Comparison of ENCODE assay signal across 8 cellular contexts in genomic region chr19:4722671-4723464, GRCh38. TPM values are rescaled to one million over a fixed set of nuclear protein-coding genes. Genes with fewer than 3 reads are reported as not detected.
DNase-seq lines count a peak whose midpoint lies in the region; ATAC-seq and TF ChIP-seq lines count a peak whose summit lies in the region.

No MANE protein-coding gene starts in this region.

- H3K4me1 ChIP-seq in adrenal gland (replicated peaks in 1 of 2) (peaks cover 11 to 17% of the 10 kb centered on the region in 2 donors), iPS-18a (ENCODE audit: control insufficient read depth, low read depth, low read length) (no peaks in the 10 kb centered on the region), smooth muscle cell (ENCODE audit: low read depth) (peaks cover 9% of the 10 kb centered on the region)

- H3F3A ChIP-seq in smooth muscle cell (ENCODE audit: low read depth) = peaks cover 5% of the 10 kb centered on the region

- in situ Hi-C loops in KBM-7 (cut with MboI; ENCODE audit: low pct_unique_long_range_greater_than_20kb, low sequenced_read_pairs) = no loop called here

- peak overlapping the region; percentile 88 for H3K4me2 ChIP-seq in smooth muscle cell

- H3K27me3 ChIP-seq in adrenal gland = no peaks in the 10 kb centered on the region
- H3K27me3 ChIP-seq in iPS-18a (ENCODE audit: control insufficient read depth, insufficient read depth, low read length) = no peaks in the 10 kb centered on the region
- no peaks in the 10 kb centered on the region for H3K27me3 ChIP-seq in smooth muscle cell (ENCODE audit: low read depth)

- H2AFZ ChIP-seq in smooth muscle cell (ENCODE audit: low read depth) = peak overlapping the region; percentile 47

- H3K9ac ChIP-seq in iPS-18a (ENCODE audit: low read length) = peak overlapping the region; percentile 68
- H3K9ac ChIP-seq in smooth muscle cell (ENCODE audit: low read depth) = peak overlapping the region; percentile 90

- DNase-seq in AG10803 (ENCODE audit: low read depth) = peak; percentile 87
- DNase-seq in KBM-7 = peak; percentile 22
- peak in 6 of 7 donors; percentile 58 to 79 (median 64) for DNase-seq in adrenal gland
- DNase-seq in smooth muscle cell (lab: John Stamatoyannopoulos, UW; ENCODE audit: unreplicated experiment) = no peak
- no peak for DNase-seq in activated CD4-positive, CD25-positive, alpha-beta regulatory T cell treated with anti-CD3 and anti-CD28 coated beads, Interleukin-2, amount 50 U/mL, for 72 hours

- no peaks in the 10 kb centered on the region for H4K20me1 ChIP-seq in smooth muscle cell (ENCODE audit: low read depth)

- peaks cover 0 to 23% of the 10 kb centered on the region in 2 donors for H3K36me3 ChIP-seq in adrenal gland (replicated peaks in 1 of 2)
- H3K36me3 ChIP-seq in iPS-18a (ENCODE audit: control insufficient read depth, low read depth, low read length) = peaks cover 15% of the 10 kb centered on the region
- H3K36me3 ChIP-seq in smooth muscle cell (ENCODE audit: low read depth) = no peaks in the 10 kb centered on the region

- H3K4me3 ChIP-seq in AG10803 (ENCODE audit: low read length) (peak overlapping the region; percentile 78), adrenal gland (peak overlapping the region; percentile 48 to 96 (median 64)), iPS-18a (ENCODE audit: low read length) (peak overlapping the region; percentile 97), smooth muscle cell (peak overlapping the region; percentile 84)

- H3K79me2 ChIP-seq in smooth muscle cell (ENCODE audit: low read depth) = peaks cover 30% of the 10 kb centered on the region

- no peak for ATAC-seq in GM21786 (IDR thresholded peaks at IDR 0.05; ENCODE audit: unreplicated experiment)

- WGBS in adrenal gland, 4 donors = 0 to 4% (median 1%) methylated on average over 16 to 19 of the region's 19 CpGs
- WGBS in smooth muscle cell (ENCODE audit: low lambda C conversion rate) = 16% methylated on average over 19 of the region's 19 CpGs

- peak overlapping the region in 4 of 5 donors; percentile 59 to 91 (median 79) for H3K27ac ChIP-seq in adrenal gland
- no peak overlapping the region for H3K27ac ChIP-seq in iPS-18a (ENCODE audit: low read length)
- peak overlapping the region; percentile 37 for H3K27ac ChIP-seq in smooth muscle cell (ENCODE audit: low read depth)

- TF ChIP-seq POLR2A in GM18526 (IDR thresholded peaks at IDR 0.05; ENCODE audit: extremely low read depth, insufficient read length) (peak; percentile 46), adrenal gland (IDR thresholded peaks at IDR 0.05) (no peak)

- no peaks in the 10 kb centered on the region for H3K9me3 ChIP-seq in adrenal gland (replicated peaks in 1 of 3)
- H3K9me3 ChIP-seq in iPS-18a (ENCODE audit: control insufficient read depth, low read depth, low read length) = no peaks in the 10 kb centered on the region
- H3K9me3 ChIP-seq in smooth muscle cell (replicated peaks; ENCODE audit: low read depth) = no peaks in the 10 kb centered on the region

- intact Hi-C loops in adrenal gland (cut with DNase I) = no loop called here

- TF ChIP-seq CTCF in AG10803 (conservative IDR thresholded peaks at IDR 0.05; ENCODE audit: low read length) (no peak), adrenal gland (IDR thresholded peaks at IDR 0.05) (no peak), smooth muscle cell (IDR thresholded peaks at IDR 0.05; ENCODE audit: borderline replicate concordance, insufficient read depth, poor library complexity, severe bottlenecking) (no peak)

RNA-seq across cellular contexts. Expression of gene DPP9, which starts 0.8 kb away (rescaled TPM):
- total RNA-seq in adrenal gland (100 to 1,000 TPM in 1 of 8 donors, 10 to 100 TPM in 7; 35.2 to 117 (median 50.9) TPM), smooth muscle cell (13.0 and 44.3 TPM in 2 replicates)
- polyA plus RNA-seq in adrenal gland (10 to 100 TPM; 14.6 to 56.3 (median 32.1) TPM), smooth muscle cell (26.3 and 36.6 TPM in 2 replicates)

RNA-seq across cellular contexts. Expression of gene MYDGF, which starts 52.7 kb away (rescaled TPM):
- 100 to 1,000 TPM in 2 of 8 donors, 10 to 100 TPM in 6; 52.1 to 159 (median 74.7) TPM for total RNA-seq in adrenal gland
- polyA plus RNA-seq in adrenal gland = 10 to 100 TPM; 35.9 to 86.9 (median 76.1) TPM
- 145 and 188 TPM in 2 replicates for total RNA-seq in smooth muscle cell
- polyA plus RNA-seq in smooth muscle cell = 651 and 680 TPM in 2 replicates

Comparison
In these comparisons a context has a peak if more than half of its experiments do, and no peak if none do; other contexts are left out.
1. DNase-seq: peak in AG10803 (single experiment), KBM-7 (single experiment) and adrenal gland (6 of 7); none in smooth muscle cell (single experiment) and activated CD4-positive, CD25-positive, alpha-beta regulatory T cell treated with anti-CD3 and anti-CD28 coated beads, Interleukin-2, amount 50 U/mL, for 72 hours (single experiment).
2. Peak in every context shown above with its lines, with median percentiles within 50 percentile points of each other: H3K4me3 ChIP-seq.